In the genomic region with DNA sequence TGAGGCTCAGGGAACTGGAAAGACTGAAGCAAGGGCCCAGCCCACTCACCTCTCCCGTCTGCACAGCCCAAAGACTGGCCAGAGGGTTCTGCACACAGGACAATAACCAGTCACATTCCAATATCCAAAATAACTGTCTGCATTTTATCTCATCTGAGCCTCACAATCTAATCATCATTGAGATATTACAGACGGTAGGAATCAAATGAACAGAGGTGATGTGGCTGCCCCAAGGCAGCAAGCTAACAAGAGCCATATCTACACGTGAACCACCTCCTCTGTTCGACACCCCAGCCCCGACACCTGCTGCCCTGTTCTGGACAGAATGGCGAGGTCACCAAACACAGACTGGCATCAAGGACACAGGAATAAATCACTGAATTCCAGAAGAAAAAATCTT, we compare ENCODE assay signal across 1 cellular context.
TF ChIP-seq lines count a peak whose summit lies in the region.

No MANE protein-coding gene starts in this region.

TF ChIP-seq in neural cell, 6 proteins besides CTCF, POLR2A, EP300 and RAD21 (continued from another document):
- no peak for TF ChIP-seq SMC3 (conservative IDR thresholded peaks at IDR 0.05; ENCODE audit: poor library complexity)
- TF ChIP-seq EZH2 (IDR thresholded peaks at IDR 0.05; ENCODE audit: borderline replicate concordance, insufficient read depth, low read length, poor library complexity, severe bottlenecking), result no peak
